ENCODE assay signal across 8 cellular contexts in the genomic region with DNA sequence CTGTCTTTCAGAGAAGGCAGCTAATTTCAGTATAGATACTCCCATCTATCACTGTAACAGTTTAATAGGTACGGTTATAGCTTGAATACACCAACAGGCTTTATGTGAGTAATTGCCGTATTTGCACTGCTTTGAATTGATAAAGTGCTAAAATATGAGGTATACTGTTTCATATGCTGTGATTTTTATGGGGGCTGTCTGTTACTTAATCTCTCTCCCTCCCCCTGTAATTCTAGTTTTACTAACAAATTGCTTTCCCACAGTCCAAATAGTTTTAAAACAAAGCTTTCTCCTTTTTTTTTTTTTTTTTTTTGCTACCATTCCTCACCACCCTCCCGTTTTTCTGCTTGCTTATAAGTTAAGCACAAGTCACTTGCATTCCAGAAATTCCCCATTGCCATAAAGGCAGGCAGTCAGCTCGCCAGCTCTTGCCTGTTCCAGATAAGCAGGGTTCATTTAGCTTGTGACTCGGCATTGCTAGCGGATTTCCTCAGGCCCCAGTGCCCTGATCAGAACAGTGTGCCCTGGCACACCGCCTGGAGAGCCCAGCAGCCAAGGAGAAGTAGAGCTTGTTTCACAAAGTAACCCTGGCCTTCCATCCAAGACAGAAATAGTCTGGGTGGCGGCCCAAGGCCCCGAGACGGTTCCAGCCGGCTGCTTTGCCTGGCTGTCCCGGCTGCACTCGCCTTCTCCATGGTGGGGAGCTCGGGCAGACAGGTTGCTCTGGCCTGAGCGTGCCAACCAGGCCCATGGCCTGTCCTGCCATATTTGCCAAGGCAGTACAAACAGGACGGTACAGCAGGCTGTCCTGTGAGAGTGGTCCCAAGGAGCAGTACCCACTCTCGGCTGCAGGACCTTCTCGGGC. TPM values are rescaled to one million over a fixed set of nuclear protein-coding genes. Genes with fewer than 3 reads are reported as not detected.
DNase-seq lines count a peak whose midpoint lies in the region; ATAC-seq and TF ChIP-seq lines count a peak whose summit lies in the region.

No MANE protein-coding gene starts in this region.

- H3K4me3 ChIP-seq in BLaER1 treated with 17β-estradiol and CSF1 and Interleukin-3, amounts not matched to agents 10 nM and 100 nM, result no peak overlapping the region; a peak in 2 of 20 replicates
- H3K4me3 ChIP-seq in aorta (ENCODE audit: low read length in 2 of 2), result no peak overlapping the region

- DNase-seq in RWPE1 (ENCODE audit: low spot score), result peak; percentile 65
- DNase-seq in midbrain (lab: John Stamatoyannopoulos, UW), result peak; percentile 87
- peak; percentile 98 to 99 for DNase-seq in aorta
- no peak for DNase-seq in activated naive CD4-positive, alpha-beta T cell treated with anti-CD3 and anti-CD28 coated beads, Interleukin-2, amount 10 ng/mL, durations not matched to agents 7 days and 5 days
- no peak for DNase-seq in NOMO-1 treated with dmso at 0.1 percent for 144 hours (lab: John Stamatoyannopoulos, UW; ENCODE audit: unreplicated experiment)
- no peak for DNase-seq in NK-92 (lab: John Stamatoyannopoulos, UW; ENCODE audit: unreplicated experiment)

- no peaks in the 10 kb centered on the region for H3K27me3 Mint-ChIP-seq in activated naive CD4-positive, alpha-beta T cell treated with anti-CD3 and anti-CD28 coated beads, Interleukin-2, amount 10 ng/mL, durations not matched to agents 7 days and 5 days

- 1 to 3% methylated on average over 18 of the region's 18 CpGs for WGBS in aorta, 2 donors

- no peaks in the 10 kb centered on the region for H3K9me3 ChIP-seq in BLaER1 treated with 17β-estradiol and CSF1 and Interleukin-3, amounts not matched to agents 10 nM and 100 nM (replicated peaks in 1 of 11)
- no peaks in the 10 kb centered on the region for H3K9me3 ChIP-seq in aorta (ENCODE audit: control insufficient read depth, low read length)

- intact Hi-C loops in aorta (cut with DNase I), result loop anchor here (5.0 kb wide), 2 partner anchors 34 to 49 kb away; no protein-coding TSS in a partner anchor

- POLR2A ChIA-PET in RWPE1 (lab: Yijun Ruan, JAX; ENCODE audit: low non-redundant PET), result no interaction called here

- H3K27ac ChIP-seq in BLaER1 treated with 17β-estradiol and CSF1 and Interleukin-3, amounts not matched to agents 10 nM and 100 nM, result peak overlapping the region; percentile 8 to 66 (median 53); a peak in 20 of 22 replicates
- peak overlapping the region; percentile 93 for H3K27ac ChIP-seq in RWPE1
- H3K27ac ChIP-seq in aorta (ENCODE audit: low read depth in 1 of 2, low read length in 2 of 2), result peak overlapping the region; percentile 64 to 90

- no peak for TF ChIP-seq CTCF in RWPE1 (conservative IDR thresholded peaks at IDR 0.05; ENCODE audit: low read depth)

- H3K4me2 ChIP-seq in BLaER1 treated with 17β-estradiol and CSF1 and Interleukin-3, amounts not matched to agents 10 nM and 100 nM, result peak overlapping the region; percentile 70 to 88 (median 81)

- no peak overlapping the region for H3K4me3 Mint-ChIP-seq in activated naive CD4-positive, alpha-beta T cell treated with anti-CD3 and anti-CD28 coated beads, Interleukin-2, amount 10 ng/mL, durations not matched to agents 7 days and 5 days

- no peaks in the 10 kb centered on the region for H3K27me3 ChIP-seq in BLaER1 treated with 17β-estradiol and CSF1 and Interleukin-3, amounts not matched to agents 10 nM and 100 nM
- no peaks in the 10 kb centered on the region for H3K27me3 ChIP-seq in aorta (ENCODE audit: control insufficient read depth in 1 of 2, insufficient read depth in 2 of 2, low read length in 1 of 2)

- H3K9ac ChIP-seq in BLaER1 treated with 17β-estradiol and CSF1 and Interleukin-3, amounts not matched to agents 10 nM and 100 nM, result peak overlapping the region; percentile 19 to 56 (median 46); a peak in 21 of 22 replicates

- H4K20me1 ChIP-seq in BLaER1 treated with 17β-estradiol and CSF1 and Interleukin-3, amounts not matched to agents 10 nM and 100 nM, result peaks cover 41 to 99% (median 76%) of the 10 kb centered on the region in 11 experiments; a peak in 21 of 22 replicates

- no peaks in the 10 kb centered on the region for H3K9me3 Mint-ChIP-seq in activated naive CD4-positive, alpha-beta T cell treated with anti-CD3 and anti-CD28 coated beads, Interleukin-2, amount 10 ng/mL, durations not matched to agents 7 days and 5 days

- H3K36me3 ChIP-seq in BLaER1 treated with 17β-estradiol and CSF1 and Interleukin-3, amounts not matched to agents 10 nM and 100 nM, result peaks cover 0 to 40% (median 26%) of the 10 kb centered on the region in 11 experiments; a peak in 15 of 22 replicates
- H3K36me3 ChIP-seq in aorta (ENCODE audit: control insufficient read depth in 1 of 2, insufficient read depth in 2 of 2, low read length in 1 of 2), result no peaks in the 10 kb centered on the region

- H3K4me1 Mint-ChIP-seq in activated naive CD4-positive, alpha-beta T cell treated with anti-CD3 and anti-CD28 coated beads, Interleukin-2, amount 10 ng/mL, durations not matched to agents 7 days and 5 days, result peaks cover 7% of the 10 kb centered on the region

- CTCF ChIA-PET in RWPE1 (lab: Yijun Ruan, JAX), result interaction anchor here (0.6 to 1.0 kb wide), 6 partner anchors 15 to 136 kb away, joined by 3 to 7 read pairs (median 4); no protein-coding TSS in a partner anchor
- CTCF ChIA-PET in activated naive CD4-positive, alpha-beta T cell treated with anti-CD3 and anti-CD28 coated beads, Interleukin-2, amount 10 ng/mL, durations not matched to agents 7 days and 5 days (lab: Charles Lee), result interaction anchor here (0.8 kb wide), 1 partner anchor 14 kb away, joined by 5 read pairs; no protein-coding TSS in a partner anchor

- ATAC-seq in esophagus mucosa (peak; percentile 73), aorta (ENCODE audit: low FRiP score) (peak; percentile 93)

- peaks cover 71 to 84% (median 75%) of the 10 kb centered on the region in 10 experiments for H3K4me1 ChIP-seq in BLaER1 treated with 17β-estradiol and CSF1 and Interleukin-3, amounts not matched to agents 10 nM and 100 nM
- peaks cover 9 to 14% of the 10 kb centered on the region in 2 donors for H3K4me1 ChIP-seq in aorta (ENCODE audit: control insufficient read depth in 1 of 2, insufficient read depth in 2 of 2, low read length in 2 of 2)

- H3K27ac Mint-ChIP-seq in activated naive CD4-positive, alpha-beta T cell treated with anti-CD3 and anti-CD28 coated beads, Interleukin-2, amount 10 ng/mL, durations not matched to agents 7 days and 5 days, result no peak overlapping the region

- no peaks in the 10 kb centered on the region for H3K36me3 Mint-ChIP-seq in activated naive CD4-positive, alpha-beta T cell treated with anti-CD3 and anti-CD28 coated beads, Interleukin-2, amount 10 ng/mL, durations not matched to agents 7 days and 5 days

RNA-seq across cellular contexts. Expression of a gene that starts 43.5 kb away (rescaled TPM):
- total RNA-seq in esophagus mucosa (0.52 TPM), aorta (1 to 10 TPM; 1.0 to 9.8 TPM)
- polyA plus RNA-seq in aorta, result 10 to 100 TPM in 1 of 2 donors, 1 to 10 TPM in 1; 2.3 to 11.1 TPM

Comparison
In these comparisons a context has a peak if more than half of its experiments do, and no peak if none do; other contexts are left out.
1. DNase-seq: peak in RWPE1 (single experiment), midbrain (single experiment) and aorta (2 of 2); none in activated naive CD4-positive, alpha-beta T cell treated with anti-CD3 and anti-CD28 coated beads, Interleukin-2, amount 10 ng/mL, durations not matched to agents 7 days and 5 days (single experiment), NOMO-1 treated with dmso at 0.1 percent for 144 hours (single experiment) and NK-92 (single experiment).
2. Peak in every context shown above with its lines, with median percentiles within 50 percentile points of each other: H3K27ac ChIP-seq.